Comparison of ENCODE assay signal across 8 cellular contexts in genomic region chr6:89638320-89639195, GRCh38. TPM values are rescaled to one million over a fixed set of nuclear protein-coding genes. Genes with fewer than 3 reads are reported as not detected.
DNase-seq lines count a peak whose midpoint lies in the region; ATAC-seq and TF ChIP-seq lines count a peak whose summit lies in the region.

A gene with protein sequence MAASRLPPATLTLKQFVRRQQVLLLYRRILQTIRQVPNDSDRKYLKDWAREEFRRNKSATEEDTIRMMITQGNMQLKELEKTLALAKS (minus strand): TSS chr6:89638747. CDS start chr6:89638716, 31 bp downstream.

- peak within 1 kb of the TSS; percentile 88 for H3K4me3 Mint-ChIP-seq in chondrocyte (ENCODE audit: unreplicated experiment)

- peaks cover 15% of the 10 kb centered on the region for H3K36me3 Mint-ChIP-seq in chondrocyte (ENCODE audit: low read depth)

- H3K27ac Mint-ChIP-seq in chondrocyte (ENCODE audit: unreplicated experiment): peak within 1 kb of the TSS; percentile 99

- ATAC-seq in HG03439 (IDR thresholded peaks at IDR 0.05; ENCODE audit: unreplicated experiment): peak; percentile 99

- peaks cover 1% of the 10 kb centered on the region for H3K36me3 ChIP-seq in kidney epithelial cell (ENCODE audit: control insufficient read depth, insufficient read depth, low read length)

- no peaks in the 10 kb centered on the region for H3K27me3 Mint-ChIP-seq in chondrocyte (ENCODE audit: low read depth)

- no peaks in the 10 kb centered on the region for H3K9me3 Mint-ChIP-seq in chondrocyte (ENCODE audit: low read depth)

- peak; percentile 96 for TF ChIP-seq POLR2A in GM19193 (IDR thresholded peaks at IDR 0.05; ENCODE audit: extremely low read depth, insufficient read depth, insufficient read length)

- peak within 1 kb of the TSS; percentile 74 for H3K4me3 ChIP-seq in kidney epithelial cell (ENCODE audit: low read depth, low read length)

- TF ChIP-seq CTCF in chondrocyte (IDR thresholded peaks at IDR 0.05) (peak; percentile 34), kidney epithelial cell (IDR thresholded peaks at IDR 0.05; ENCODE audit: insufficient read depth, low read length, poor library complexity, severe bottlenecking) (no peak)

- no peaks in the 10 kb centered on the region for H3K27me3 ChIP-seq in kidney epithelial cell (ENCODE audit: control insufficient read depth, insufficient read depth, low read length)

- DNase-seq in Ammon's horn (ENCODE audit: low spot score) (peak; percentile 96), NCI-H510A treated with DMSO at 0.1 percent for 48 hours (lab: John Stamatoyannopoulos, UW) (peak; percentile 73), chondrocyte (ENCODE audit: low spot score) (peak; percentile 98), kidney epithelial cell (ENCODE audit: low read depth) (peak; percentile 62)
- DNase-seq in activated CD4-positive, alpha-beta T cell treated with anti-CD3 and anti-CD28 coated beads for 24 hours (ENCODE audit: low read depth in 2 of 2): peak; percentile 83 to 91
- DNase-seq in stimulated activated CD4-positive, alpha-beta T cell treated with anti-CD3 and anti-CD28 coated beads, Interleukin-15, amount 100 ng/mL, for 48 hours (ENCODE audit: low read depth in 2 of 2): peak; percentile 89 to 90

- H3K4me1 Mint-ChIP-seq in chondrocyte (ENCODE audit: low read depth): peaks cover 28% of the 10 kb centered on the region

RNA-seq across cellular contexts. Expression of the gene that starts here (rescaled TPM):
- total RNA-seq in chondrocyte (27.5 to 33.1 TPM (median 29.5 TPM) in 3 replicates), kidney epithelial cell (25.7 and 29.2 TPM in 2 replicates)

Comparison
In these comparisons a context has a peak if more than half of its experiments do, and no peak if none do; other contexts are left out.
1. Peak in every context shown above with its lines: DNase-seq, ATAC-seq and H3K4me3 ChIP-seq.